In the genomic region with DNA sequence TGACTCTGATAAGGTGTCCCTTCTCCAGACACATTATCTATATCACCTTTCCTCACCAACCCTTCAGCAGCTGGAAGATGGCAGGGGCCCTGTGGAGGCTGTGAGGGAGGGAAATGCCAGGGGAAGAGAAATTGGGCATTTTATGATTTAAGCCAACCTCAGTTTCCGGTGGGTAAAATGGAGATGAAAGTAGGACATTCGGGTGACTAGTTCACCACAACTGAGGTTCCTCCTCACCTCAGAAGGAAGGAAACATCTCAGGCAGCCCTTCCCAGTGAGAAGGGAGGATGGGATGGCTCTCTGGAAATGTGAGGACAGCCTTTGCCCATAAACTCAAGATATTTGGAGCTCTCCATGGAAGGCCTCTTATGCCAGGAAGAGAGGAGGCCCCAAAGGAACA, we compare ENCODE assay signal across 24 cellular contexts.
"Had no signal": no experiment of that assay in that cellular context is flagged by ENCODE, and none has a peak within 500 bp of the region (broad histone marks: within the 10 kb centered on the region; RNA-seq: fewer than 3 reads in every experiment).

No MANE protein-coding gene starts in this region.

- H3K36me3 Mint-ChIP-seq: mesothelial cell of epicardium, naive B cell, natural killer cell had no signal

- H3K4me3 Mint-ChIP-seq: mesothelial cell of epicardium; naive B cell; natural killer cell; nephron progenitor cell; stimulated activated naive CD8-positive, alpha-beta T cell treated with anti-CD3 and anti-CD28 coated beads, Interleukin-15, Interleukin-2, amounts not matched to agents 100 ng/mL and 50 ng/mL, for 24 hours had no signal

- H3K27me3 ChIP-seq: ovary, right atrium auricular region, suprapubic skin, tibial artery, upper lobe of right lung had no signal

- H3K36me3 ChIP-seq: left ventricle myocardium inferior, ovary, right atrium auricular region, suprapubic skin, thoracic aorta, tibial artery, upper lobe of right lung had no signal

- ATAC-seq: natural killer cell, upper lobe of right lung had no signal

- H3K4me1 ChIP-seq: left ventricle myocardium inferior, right atrium auricular region, tibial artery, upper lobe of right lung had no signal

- H3K27me3 Mint-ChIP-seq: progenitor cell of endocrine pancreas; stimulated activated naive CD8-positive, alpha-beta T cell treated with anti-CD3 and anti-CD28 coated beads, Interleukin-15, Interleukin-2, amounts not matched to agents 100 ng/mL and 50 ng/mL, for 24 hours had no signal

- H3K9me3 Mint-ChIP-seq: natural killer cell; stimulated activated naive CD8-positive, alpha-beta T cell treated with anti-CD3 and anti-CD28 coated beads, Interleukin-15, Interleukin-2, amounts not matched to agents 100 ng/mL and 50 ng/mL, for 24 hours had no signal

- H3K27ac Mint-ChIP-seq: mesothelial cell of epicardium; natural killer cell; progenitor cell of endocrine pancreas; stimulated activated naive CD8-positive, alpha-beta T cell treated with anti-CD3 and anti-CD28 coated beads, Interleukin-15, Interleukin-2, amounts not matched to agents 100 ng/mL and 50 ng/mL, for 24 hours had no signal

- H3K4me1 Mint-ChIP-seq: naive B cell, natural killer cell had no signal

- H3K9me3 ChIP-seq: left ventricle myocardium inferior, ovary, right atrium auricular region, suprapubic skin, thoracic aorta, tibial artery, upper lobe of right lung had no signal

- H3K4me3 ChIP-seq: left ventricle myocardium inferior, lung, ovary, right atrium auricular region, skin epidermis, suprapubic skin, thoracic aorta, tibial artery, upper lobe of right lung had no signal

- H3K27ac ChIP-seq: left ventricle myocardium inferior, ovary, right atrium auricular region, skin epidermis, suprapubic skin, thoracic aorta, tibial artery, upper lobe of right lung had no signal

- DNase-seq: hypothalamus; islet precursor cell; left ventricle myocardium inferior; mesendoderm; naive B cell; natural killer cell; nephron progenitor cell; ovary; stimulated activated CD4-positive, alpha-beta T cell treated with anti-CD3 and anti-CD28 coated beads, Interleukin-12 subunit alpha, Interleukin-12 subunit beta, amount 100 ng/mL, for 4 hours; stimulated activated CD4-positive, alpha-beta T cell treated with anti-CD3 and anti-CD28 coated beads, Interleukin-15, amount 100 ng/mL, for 24 hours; stimulated activated CD4-positive, alpha-beta T cell treated with anti-CD3 and anti-CD28 coated beads, Interleukin-2, amount 100 ng/mL, for 24 hours; stimulated activated CD4-positive, alpha-beta T cell treated with anti-CD3 and anti-CD28 coated beads, Interleukin-4, amount 100 ng/mL, for 1 hour; stimulated activated naive CD4-positive, alpha-beta T cell; tibial artery; trophoblast cell; upper lobe of right lung had no signal
